9 cellular contexts compared by ENCODE assay signal in genomic region chr5:52173133-52173532, GRCh38.
"Had no signal": no experiment of that assay in that cellular context is flagged by ENCODE, and none has a peak within 500 bp of the region (broad histone marks: within the 10 kb centered on the region; RNA-seq: fewer than 3 reads in every experiment).

No MANE protein-coding gene starts in this region.

- H3K4me3 ChIP-seq: GM23338, HAP-1 had no signal

- H3K4me1 ChIP-seq: HAP-1 had no signal

- ATAC-seq: GM23338, HCT116 had no signal

- H3K4me2 ChIP-seq: GM23338, KMS-11 had no signal

- H3K4me1 Mint-ChIP-seq: GM23338 had no signal

- H3K36me3 ChIP-seq: HAP-1 had no signal

- H3K9me3 ChIP-seq: HAP-1 had no signal

- H3K4me3 Mint-ChIP-seq: GM23338, HFFc6 had no signal

- H2AFZ ChIP-seq: GM23338 had no signal

- H3K27ac Mint-ChIP-seq: GM23338, HFFc6 had no signal

- DNase-seq: H7, HFFc6, Kasumi-1, KBM-7 had no signal

- H3K27ac ChIP-seq: HL-60, KMS-11 had no signal

- H3K9ac ChIP-seq: KMS-11 had no signal
